34 cellular contexts compared by ENCODE assay signal in the genomic region with DNA sequence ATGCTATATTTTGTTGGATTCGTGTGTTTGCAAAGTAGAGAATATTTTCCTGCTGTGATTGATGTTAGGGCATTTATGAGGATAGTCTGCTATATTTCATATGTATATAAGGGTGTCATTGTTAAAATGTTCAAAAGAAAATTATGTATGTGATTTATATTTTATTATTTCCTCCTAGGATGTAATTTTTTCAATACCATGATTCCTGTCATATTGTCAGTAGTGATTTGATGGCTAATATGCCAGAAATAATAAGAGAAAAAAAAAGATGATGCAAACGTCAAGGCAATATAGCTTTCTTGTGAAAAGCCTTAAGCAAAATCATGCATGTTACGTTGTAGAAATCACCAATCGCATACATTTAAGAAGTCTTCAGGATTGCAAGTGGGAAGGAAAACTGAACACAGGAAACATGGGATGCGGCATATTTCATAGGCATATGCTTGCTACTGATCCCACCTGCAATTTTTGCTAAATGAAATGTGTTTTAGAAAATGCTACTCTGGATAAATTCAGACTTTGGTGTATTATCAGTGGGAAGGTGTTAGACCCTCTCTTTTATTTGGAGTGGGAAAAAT.
"Had no signal": no experiment of that assay in that cellular context is flagged by ENCODE, and none has a peak within 500 bp of the region (broad histone marks: within the 10 kb centered on the region; RNA-seq: fewer than 3 reads in every experiment).

No MANE protein-coding gene starts in this region.

- H3K9me3 ChIP-seq: ascending aorta had no signal

- H3K27ac ChIP-seq: ascending aorta, cardiac muscle cell, VCaP had no signal

- H3K27me3 Mint-ChIP-seq: activated CD4-positive, alpha-beta memory T cell treated with anti-CD3 and anti-CD28 coated beads for 36 hours; activated CD8-positive, alpha-beta memory T cell treated with anti-CD3 and anti-CD28 coated beads, Interleukin-2, amount 10 ng/mL, durations not matched to agents 7 days and 5 days; activated CD8-positive, alpha-beta T cell treated with anti-CD3 and anti-CD28 coated beads for 36 hours; activated naive CD4-positive, alpha-beta T cell treated with anti-CD3 and anti-CD28 coated beads, Interleukin-2, amount 50 U/mL, for 24 hours; activated naive CD8-positive, alpha-beta T cell; activated naive CD8-positive, alpha-beta T cell treated with anti-CD3 and anti-CD28 coated beads, Interleukin-2, amount 10 ng/mL, durations not matched to agents 7 days and 5 days had no signal

- H3K4me3 ChIP-seq: ascending aorta, cardiac muscle cell had no signal

- H3K36me3 Mint-ChIP-seq: activated CD4-positive, alpha-beta memory T cell treated with anti-CD3 and anti-CD28 coated beads for 36 hours; activated naive CD4-positive, alpha-beta T cell treated with anti-CD3 and anti-CD28 coated beads, Interleukin-2, amount 50 U/mL, for 24 hours; activated naive CD8-positive, alpha-beta T cell; brain had no signal

- H3K27ac Mint-ChIP-seq: activated B cell treated with CpG ODN at 0.5 μM for 24 hours, brain had no signal

- H3K9me3 Mint-ChIP-seq: activated B cell treated with CpG ODN at 0.5 μM for 24 hours; activated CD4-positive, alpha-beta memory T cell treated with anti-CD3 and anti-CD28 coated beads for 36 hours; activated naive CD4-positive, alpha-beta T cell treated with anti-CD3 and anti-CD28 coated beads, Interleukin-2, amount 10 ng/mL, durations not matched to agents 7 days and 5 days; activated naive CD4-positive, alpha-beta T cell treated with anti-CD3 and anti-CD28 coated beads, Interleukin-2, amount 50 U/mL, for 24 hours; activated naive CD8-positive, alpha-beta T cell treated with anti-CD3 and anti-CD28 coated beads, Interleukin-2, amount 50 U/mL, for 24 hours; activated T-cell treated with anti-CD3 and anti-CD28 coated beads, Interleukin-2, amount 50 U/mL, for 24 hours; brain; central memory CD8-positive, alpha-beta T cell; T-helper 1 cell treated with Interleukin-12 subunit alpha and Interleukin-12 subunit beta and Interleukin-4 antibody, amounts not matched to agents 30 μg/mL and 1 μg/mL, for 36 hours; T-helper 2 cell treated with Interferon-gamma antibody and Interleukin-4, amounts not matched to agents 5 μg/mL and 100 μg/mL, for 36 hours had no signal

- H3K4me3 Mint-ChIP-seq: activated B cell treated with CpG ODN at 0.5 μM for 24 hours; activated CD4-positive, alpha-beta T cell treated with anti-CD3 and anti-CD28 coated beads, Interleukin-2, amount 10 ng/mL, durations not matched to agents 7 days and 5 days; activated naive CD4-positive, alpha-beta T cell treated with anti-CD3 and anti-CD28 coated beads, Interleukin-2, amount 50 U/mL, for 24 hours; brain; central memory CD8-positive, alpha-beta T cell had no signal

- H3K27me3 ChIP-seq: ascending aorta, cardiac muscle cell had no signal

- H3K4me1 ChIP-seq: ascending aorta had no signal

- DNase-seq: activated B cell treated with CpG ODN at 0.5 μM for 24 hours; activated CD4-positive, alpha-beta memory T cell treated with anti-CD3 and anti-CD28 coated beads for 36 hours; activated CD4-positive, alpha-beta T cell treated with anti-CD3 and anti-CD28 coated beads for 4 hours; activated CD4-positive, alpha-beta T cell treated with anti-CD3 and anti-CD28 coated beads, Interleukin-2, amount 10 ng/mL, durations not matched to agents 7 days and 5 days; activated CD4-positive, alpha-beta T cell treated with anti-CD3 and anti-CD28 coated beads, Interleukin-2, amount 50 U/mL, for 4 hours; activated CD4-positive, CD25-positive, alpha-beta regulatory T cell treated with anti-CD3 and anti-CD28 coated beads, Interleukin-2, amount 50 U/mL, for 72 hours; activated CD8-positive, alpha-beta memory T cell treated with anti-CD3 and anti-CD28 coated beads for 24 hours; activated CD8-positive, alpha-beta memory T cell treated with anti-CD3 and anti-CD28 coated beads, Interleukin-2, amount 10 ng/mL, durations not matched to agents 7 days and 5 days; activated CD8-positive, alpha-beta memory T cell treated with anti-CD3 and anti-CD28 coated beads, Interleukin-2, amount 50 U/mL, for 48 hours; activated effector memory CD4-positive, alpha-beta T cell treated with Interleukin-2 at 50 U/mL for 16 hours; activated gamma-delta T cell; activated naive CD4-positive, alpha-beta T cell treated with anti-CD3 and anti-CD28 coated beads, Interleukin-2, amount 10 ng/mL, durations not matched to agents 7 days and 5 days; activated naive CD4-positive, alpha-beta T cell treated with Interleukin-2 at 50 U/mL for 16 hours; activated naive CD8-positive, alpha-beta T cell treated with anti-CD3 and anti-CD28 coated beads, Interleukin-2, amount 10 ng/mL, durations not matched to agents 7 days and 5 days; activated naive CD8-positive, alpha-beta T cell treated with anti-CD3 and anti-CD28 coated beads, Interleukin-2, amount 50 U/mL, for 24 hours; activated T-cell treated with anti-CD3 and anti-CD28 coated beads, Interleukin-2, amount 50 U/mL, for 24 hours; activated T-cell treated with anti-CD3 and anti-CD28 coated beads, Interleukin-2, amount 50 U/mL, for 48 hours; amygdala; anterior cingulate cortex; caudate nucleus; cerebellar nuclear complex; T-helper 1 cell; T-helper 2 cell; T-helper 9 cell had no signal

- H3K36me3 ChIP-seq: ascending aorta, cardiac muscle cell had no signal

- H3K4me1 Mint-ChIP-seq: central memory CD8-positive, alpha-beta T cell had no signal
